21 cellular contexts compared by ENCODE assay signal in genomic region chr13:111514646-111515617, GRCh38.
"Had no signal": no experiment of that assay in that cellular context is flagged by ENCODE, and none has a peak within 500 bp of the region (broad histone marks: within the 10 kb centered on the region; RNA-seq: fewer than 3 reads in every experiment).

No MANE protein-coding gene starts in this region.

- H3K36me3 ChIP-seq: heart right ventricle, left ventricle myocardium inferior, thyroid gland had no signal

- FAIRE-seq: keratinocyte had no signal

- H3K27ac Mint-ChIP-seq: activated naive CD8-positive, alpha-beta T cell treated with anti-CD3 and anti-CD28 coated beads, Interleukin-2, amount 50 U/mL, for 24 hours; natural killer cell had no signal

- H3K9me3 ChIP-seq: heart right ventricle, left ventricle myocardium inferior, thyroid gland had no signal

- H3K9me3 Mint-ChIP-seq: activated naive CD8-positive, alpha-beta T cell treated with anti-CD3 and anti-CD28 coated beads, Interleukin-2, amount 50 U/mL, for 24 hours; natural killer cell had no signal

- H3K4me1 ChIP-seq: heart right ventricle, left ventricle myocardium inferior, thyroid gland had no signal

- H3K36me3 Mint-ChIP-seq: natural killer cell had no signal

- H3K27me3 ChIP-seq: thyroid gland had no signal

- H3K4me3 Mint-ChIP-seq: activated naive CD8-positive, alpha-beta T cell treated with anti-CD3 and anti-CD28 coated beads, Interleukin-2, amount 50 U/mL, for 24 hours; natural killer cell had no signal

- DNase-seq: activated CD4-positive, alpha-beta T cell treated with anti-CD3 and anti-CD28 coated beads for 4 hours; activated CD4-positive, alpha-beta T cell treated with anti-CD3 and anti-CD28 coated beads, Interleukin-2, amount 50 U/mL, for 48 hours; activated CD4-positive, CD25-positive, alpha-beta regulatory T cell; activated CD8-positive, alpha-beta memory T cell treated with anti-CD3 and anti-CD28 coated beads, Interleukin-2, amount 50 U/mL, for 48 hours; activated gamma-delta T cell; activated naive CD4-positive, alpha-beta T cell treated with anti-CD3 and anti-CD28 coated beads, Interleukin-2, amount 50 U/mL, for 16 hours; activated naive CD8-positive, alpha-beta T cell treated with anti-CD3 and anti-CD28 coated beads, Interleukin-2, amount 50 U/mL, for 24 hours; activated T-cell treated with anti-CD3 and anti-CD28 coated beads, Interleukin-2, amount 50 U/mL, for 48 hours; cerebellar nuclear complex; heart right ventricle; left ventricle myocardium inferior; mammary epithelial cell; midbrain; natural killer cell; stimulated activated CD4-positive, alpha-beta T cell treated with anti-CD3 and anti-CD28 coated beads, Interleukin-4, amount 100 ng/mL, for 1 hour; stimulated activated naive CD4-positive, alpha-beta T cell; T-helper 1 cell; T-helper 9 cell; thyroid gland had no signal

- H3K4me3 ChIP-seq: heart right ventricle, left ventricle myocardium inferior, thyroid gland had no signal

- H3K27ac ChIP-seq: epithelial cell of prostate, heart right ventricle, left ventricle myocardium inferior, thyroid gland had no signal

- H3K4me1 Mint-ChIP-seq: activated naive CD8-positive, alpha-beta T cell treated with anti-CD3 and anti-CD28 coated beads, Interleukin-2, amount 50 U/mL, for 24 hours; natural killer cell had no signal

- ATAC-seq: activated naive CD8-positive, alpha-beta T cell treated with anti-CD3 and anti-CD28 coated beads, Interleukin-2, amount 50 U/mL, for 24 hours; heart right ventricle; natural killer cell had no signal
